28 cellular contexts compared by ENCODE assay signal in genomic region chr17:75806822-75807500, GRCh38. TPM values are rescaled to one million over a fixed set of nuclear protein-coding genes. Genes with fewer than 3 reads are reported as not detected.
A peak's percentile ranks its signal among the peaks of the same experiment; 100 is the strongest.
DNase-seq lines count a peak whose midpoint lies in the region; ATAC-seq, FAIRE-seq and TF ChIP-seq lines count a peak whose summit lies in the region.
"Had no signal": no experiment of that assay in that cellular context is flagged by ENCODE, and none has a peak within 500 bp of the region (broad histone marks: within the 10 kb centered on the region; RNA-seq: fewer than 3 reads in every experiment).

No MANE protein-coding gene starts in this region.

- no peak for TF ChIP-seq EP300 in H1 (IDR thresholded peaks at IDR 0.05; ENCODE audit: borderline replicate concordance in 1 of 2, low read depth in 2 of 2, low read length in 2 of 2)

- H3K27me3 ChIP-seq in H1 (replicated peaks in 1 of 4; ENCODE audit: control insufficient read depth in 3 of 4, extremely low read depth in 1 of 4, insufficient read depth in 3 of 4, low read length in 3 of 4) (no peaks in the 10 kb centered on the region), left ventricle myocardium inferior (ENCODE audit: low read depth) (no peaks in the 10 kb centered on the region), trophoblast cell (ENCODE audit: insufficient read depth, low read length) (no peaks in the 10 kb centered on the region)
- H3K27me3 ChIP-seq in CD4-positive, alpha-beta memory T cell (ENCODE audit: insufficient read depth, low read length), result no peaks in the 10 kb centered on the region
- H3K27me3 ChIP-seq: stomach, thyroid gland had no signal

- H3K27ac ChIP-seq in H1 (ENCODE audit: low read depth, low read length) (no peak overlapping the region), left ventricle myocardium inferior (replicated peaks) (peak overlapping the region; percentile 90), trophoblast cell (ENCODE audit: low read depth, low read length) (peak overlapping the region; percentile 16)
- no peak overlapping the region for H3K27ac ChIP-seq in CD4-positive, alpha-beta memory T cell (ENCODE audit: low read depth, low read length)
- H3K27ac ChIP-seq: thyroid gland had no signal

- H3K79me2 ChIP-seq in H1 (ENCODE audit: control insufficient read depth in 1 of 2, insufficient read depth in 2 of 2, low read length in 2 of 2), result peaks cover 0 to 9% of the 10 kb centered on the region in 2 experiments; a peak in 2 of 4 replicates
- H3K79me2 ChIP-seq in trophoblast cell (ENCODE audit: control insufficient read depth, insufficient read depth, low read length, poor library complexity), result peaks cover 8% of the 10 kb centered on the region

- 0 out of 2 replicates have a peak overlapping the region, but pooled peaks have one; percentile 44 for H2BK5ac ChIP-seq in H1 (ENCODE audit: low read depth, low read length)
- H2BK5ac ChIP-seq in trophoblast cell (ENCODE audit: low read depth, low read length, poor library complexity), result peak overlapping the region; percentile 7

- no peak overlapping the region for H3K4me2 ChIP-seq in H1 (ENCODE audit: insufficient read depth in 1 of 2, low read depth in 2 of 2, low read length in 2 of 2)
- H3K4me2 ChIP-seq in trophoblast cell (ENCODE audit: low read length), result no peak overlapping the region

- H3K4me3 ChIP-seq in H1 (ENCODE audit: extremely low read depth in 1 of 4, insufficient read depth in 2 of 4, low read depth in 3 of 4, low read length in 4 of 4), result no peak overlapping the region
- no peak overlapping the region for H3K4me3 ChIP-seq in left ventricle myocardium inferior
- no peak overlapping the region for H3K4me3 ChIP-seq in trophoblast cell (ENCODE audit: low read depth, low read length)
- H3K4me3 ChIP-seq in CD4-positive, alpha-beta memory T cell (ENCODE audit: low read length in 2 of 2), result no peak overlapping the region
- H3K4me3 ChIP-seq: GM12878, skin epidermis, stomach, thyroid gland had no signal

- H3K36me3 ChIP-seq in H1 (ENCODE audit: control insufficient read depth in 2 of 4, insufficient read depth in 4 of 4, low read length in 3 of 4) (peaks cover 0 to 10% (median 6%) of the 10 kb centered on the region in 4 experiments; a peak in 5 of 8 replicates), left ventricle myocardium inferior (peaks cover 21% of the 10 kb centered on the region), trophoblast cell (ENCODE audit: control insufficient read depth in 1 of 2, insufficient read depth in 2 of 2, low read length in 2 of 2) (peaks cover 19 to 25% of the 10 kb centered on the region in 2 experiments)
- peaks cover 21% of the 10 kb centered on the region for H3K36me3 ChIP-seq in CD4-positive, alpha-beta memory T cell (ENCODE audit: insufficient read depth, low read length)

- POLR2A ChIA-PET in H1 (lab: Charles Lee; ENCODE audit: partially characterized antibody), result interaction anchor here (0.9 to 4.2 kb wide), 11 partner anchors 9 to 154 kb away, joined by 3 to 18 read pairs (median 5); partner anchors contain the start of genes UNC13D and UNK
- POLR2A ChIA-PET in CD4-positive, alpha-beta memory T cell (lab: Charles Lee; ENCODE audit: partially characterized antibody), result no interaction called here

- no peak overlapping the region for H3K18ac ChIP-seq in H1 (ENCODE audit: extremely low read depth, low read length)
- no peak overlapping the region for H3K18ac ChIP-seq in trophoblast cell (ENCODE audit: low read length)

- no peaks in the 10 kb centered on the region for H3K23me2 ChIP-seq in H1 (ENCODE audit: low read depth, low read length)

- H3K14ac ChIP-seq in H1 (ENCODE audit: insufficient read length) (no peak overlapping the region), trophoblast cell (ENCODE audit: low read length) (no peak overlapping the region)

- no peak overlapping the region for H4K12ac ChIP-seq in trophoblast cell (ENCODE audit: low read depth, low read length)

- no peaks in the 10 kb centered on the region for H3K9me3 Mint-ChIP-seq in CD4-positive, alpha-beta memory T cell
- H3K9me3 Mint-ChIP-seq: activated CD4-positive, alpha-beta T cell treated with anti-CD3 and anti-CD28 coated beads, Interleukin-2, amount 10 ng/mL, durations not matched to agents 7 days and 5 days; activated naive CD8-positive, alpha-beta T cell treated with anti-CD3 and anti-CD28 coated beads, Interleukin-2, amount 10 ng/mL, durations not matched to agents 7 days and 5 days; activated T-cell treated with anti-CD3 and anti-CD28 coated beads, Interleukin-2, amount 50 U/mL, for 4 hours; CD4-positive, alpha-beta T cell; effector memory CD8-positive, alpha-beta T cell; natural killer cell treated with Interleukin-12 subunit alpha and Interleukin-12 subunit beta and Interleukin-15 and Interleukin-18, amount 100 ng/mL, for 72 hours; T-cell; WTC11 had no signal

- H3K4me3 Mint-ChIP-seq in CD4-positive, alpha-beta memory T cell, result no peak overlapping the region
- H3K4me3 Mint-ChIP-seq: activated CD4-positive, alpha-beta T cell treated with anti-CD3 and anti-CD28 coated beads, Interleukin-2, amount 10 ng/mL, durations not matched to agents 7 days and 5 days; activated naive CD8-positive, alpha-beta T cell treated with anti-CD3 and anti-CD28 coated beads, Interleukin-2, amount 10 ng/mL, durations not matched to agents 7 days and 5 days; activated T-cell treated with anti-CD3 and anti-CD28 coated beads, Interleukin-2, amount 50 U/mL, for 4 hours; CD4-positive, alpha-beta T cell; effector memory CD8-positive, alpha-beta T cell; natural killer cell treated with Interleukin-12 subunit alpha and Interleukin-12 subunit beta and Interleukin-15 and Interleukin-18, amount 100 ng/mL, for 72 hours; T-cell; WTC11 had no signal

- peaks cover 0 to 15% of the 10 kb centered on the region in 2 donors for H3K36me3 Mint-ChIP-seq in CD4-positive, alpha-beta memory T cell
- H3K36me3 Mint-ChIP-seq: natural killer cell treated with Interleukin-12 subunit alpha and Interleukin-12 subunit beta and Interleukin-15 and Interleukin-18, amount 100 ng/mL, for 72 hours had no signal

- H3K4ac ChIP-seq in H1 (replicated peaks; ENCODE audit: insufficient read length, low read depth, low read length), result no peak overlapping the region
- peak overlapping the region; percentile 29 for H3K4ac ChIP-seq in trophoblast cell (ENCODE audit: low read depth, low read length)

- H3K9me3 ChIP-seq in H1 (ENCODE audit: insufficient read depth in 2 of 2, low read depth in 1 of 2, low read length in 1 of 2) (no peaks in the 10 kb centered on the region), left ventricle myocardium inferior (replicated peaks) (no peaks in the 10 kb centered on the region), trophoblast cell (ENCODE audit: insufficient read depth, low read depth, low read length) (no peaks in the 10 kb centered on the region)
- no peaks in the 10 kb centered on the region for H3K9me3 ChIP-seq in CD4-positive, alpha-beta memory T cell (ENCODE audit: control insufficient read depth in 1 of 2, low read length in 2 of 2)
- H3K9me3 ChIP-seq: stomach, thyroid gland had no signal

- 91% methylated on average over 4 of the region's 4 CpGs; no CpG with 5 or more reads in 1 of the 2 experiments for WGBS in H1 (ENCODE audit: extremely low coverage in 1 of 2, insufficient coverage in 1 of 2, insufficient read length in 1 of 2, insufficient replicate concordance in 2 of 2, low coverage in 1 of 2, low lambda C conversion rate in 2 of 2, missing lambda C conversion rate in 1 of 2), 2 experiments
- WGBS in trophoblast cell (ENCODE audit: extremely low coverage, insufficient coverage, insufficient read length), result no CpG with 5 or more reads among the region's 4 CpGs

- H3K4me1 ChIP-seq in H1 (replicated peaks in 1 of 4; ENCODE audit: control insufficient read depth in 3 of 4, insufficient read depth in 4 of 4, low read length in 3 of 4) (no peaks in the 10 kb centered on the region), left ventricle myocardium inferior (peaks cover 49% of the 10 kb centered on the region), trophoblast cell (ENCODE audit: control insufficient read depth in 1 of 2, insufficient read depth in 2 of 2, low read length in 2 of 2) (peaks cover 18 to 19% of the 10 kb centered on the region in 2 experiments)
- H3K4me1 ChIP-seq in CD4-positive, alpha-beta memory T cell (ENCODE audit: insufficient read depth, low read length), result no peaks in the 10 kb centered on the region

- no peak for TF ChIP-seq RAD21 in H1 (IDR thresholded peaks at IDR 0.05 in 1 of 2, conservative IDR thresholded peaks at IDR 0.05 in 1 of 2; ENCODE audit: low read depth in 2 of 2, low read length in 2 of 2)

- H3K9ac ChIP-seq in H1 (replicated peaks in 1 of 4; ENCODE audit: extremely low read depth in 1 of 4, low read depth in 3 of 4, low read length in 3 of 4), result no peak overlapping the region
- peak overlapping the region; percentile 31 for H3K9ac ChIP-seq in trophoblast cell (ENCODE audit: low read length)

- TF ChIP-seq CTCF in H1 (IDR thresholded peaks at IDR 0.05; ENCODE audit: control extremely low read depth in 1 of 3, insufficient read depth in 1 of 3, low read depth in 1 of 3, low read length in 3 of 3) (no peak), left ventricle myocardium inferior (IDR thresholded peaks at IDR 0.05; ENCODE audit: borderline replicate concordance) (no peak)

- H3K56ac ChIP-seq in H1 (replicated peaks; ENCODE audit: insufficient read length, low read depth, low read length), result no peak overlapping the region

- H4K5ac ChIP-seq in H1 (ENCODE audit: insufficient read length, low read depth, low read length), result no peak overlapping the region

- H3K79me1 ChIP-seq in H1 (ENCODE audit: low read depth, low read length) (peaks cover 4% of the 10 kb centered on the region; the same call in 1 of the 2 replicates), trophoblast cell (ENCODE audit: low read length) (peaks cover 12% of the 10 kb centered on the region)

- intact Hi-C loops in left ventricle myocardium inferior (cut with micrococcal nuclease), result no loop called here
- intact Hi-C loops in CD4-positive, alpha-beta memory T cell (cut with micrococcal nuclease), result no loop called here
- intact Hi-C loops in head of caudate nucleus (cut with DNase I), result no loop called here

- H4K8ac ChIP-seq in H1 (ENCODE audit: extremely low read depth, insufficient read depth, low read length) (peak overlapping the region; percentile 14; the same call in 1 of the 2 replicates), trophoblast cell (ENCODE audit: low read depth, low read length) (no peak overlapping the region)

- peaks cover 2 to 14% (median 5%) of the 10 kb centered on the region in 4 donors for H3K4me1 Mint-ChIP-seq in CD4-positive, alpha-beta memory T cell
- H3K4me1 Mint-ChIP-seq: WTC11 had no signal

- no peak overlapping the region for H2AFZ ChIP-seq in H1 (ENCODE audit: low read length)
- no peak overlapping the region for H2AFZ ChIP-seq in trophoblast cell (ENCODE audit: insufficient read depth, low read length, poor library complexity)

- H2AK5ac ChIP-seq in H1 (ENCODE audit: low read depth, low read length) (no peak overlapping the region), trophoblast cell (ENCODE audit: low read length) (no peak overlapping the region)

- no peak for TF ChIP-seq POLR2A in H1 (IDR thresholded peaks at IDR 0.05; ENCODE audit: control extremely low read depth in 1 of 2, low read depth in 2 of 2, low read length in 2 of 2)

- H2BK15ac ChIP-seq in H1 (ENCODE audit: low read length), result no peak overlapping the region; the same call in 1 of the 2 replicates

- no peaks in the 10 kb centered on the region for H3K27me3 Mint-ChIP-seq in CD4-positive, alpha-beta memory T cell
- H3K27me3 Mint-ChIP-seq: activated CD4-positive, alpha-beta T cell treated with anti-CD3 and anti-CD28 coated beads, Interleukin-2, amount 10 ng/mL, durations not matched to agents 7 days and 5 days; activated naive CD8-positive, alpha-beta T cell treated with anti-CD3 and anti-CD28 coated beads, Interleukin-2, amount 10 ng/mL, durations not matched to agents 7 days and 5 days; CD4-positive, alpha-beta T cell; effector memory CD8-positive, alpha-beta T cell; natural killer cell treated with Interleukin-12 subunit alpha and Interleukin-12 subunit beta and Interleukin-15 and Interleukin-18, amount 100 ng/mL, for 72 hours; T-cell had no signal

- no peak for FAIRE-seq in H1 (lab: Jason Lieb, UNC)
- FAIRE-seq: GM12878 had no signal

- H3K27ac Mint-ChIP-seq in CD4-positive, alpha-beta memory T cell, result peak overlapping the region in 1 of 7 donors; percentile 18
- H3K27ac Mint-ChIP-seq: activated CD4-positive, alpha-beta T cell treated with anti-CD3 and anti-CD28 coated beads, Interleukin-2, amount 10 ng/mL, durations not matched to agents 7 days and 5 days; activated naive CD8-positive, alpha-beta T cell treated with anti-CD3 and anti-CD28 coated beads, Interleukin-2, amount 10 ng/mL, durations not matched to agents 7 days and 5 days; CD4-positive, alpha-beta T cell; T-cell; WTC11 had no signal

- CTCF ChIA-PET in H1 (lab: Charles Lee; ENCODE audit: partially characterized antibody), result interaction anchor here (0.6 to 4.2 kb wide), 8 partner anchors 12 to 743 kb away, joined by 3 to 31 read pairs (median 4); no protein-coding TSS in a partner anchor
- CTCF ChIA-PET in CD4-positive, alpha-beta memory T cell (lab: Charles Lee; ENCODE audit: partially characterized antibody), result interaction anchor here (0.6 kb wide), 1 partner anchor 378 kb away, joined by 3 read pairs; no protein-coding TSS in a partner anchor

- H3K23ac ChIP-seq in H1 (ENCODE audit: insufficient read length) (no peak overlapping the region), trophoblast cell (ENCODE audit: low read length) (no peak overlapping the region)

- H4K91ac ChIP-seq in H1 (replicated peaks; ENCODE audit: insufficient read length, low read length) (no peak overlapping the region), trophoblast cell (ENCODE audit: low read depth, low read length) (no peak overlapping the region)

- H2BK12ac ChIP-seq in H1 (ENCODE audit: low read depth, low read length), result no peak overlapping the region
- no peak overlapping the region for H2BK12ac ChIP-seq in trophoblast cell (ENCODE audit: low read length)

- no peak for ATAC-seq in GM21515 (IDR thresholded peaks at IDR 0.05; ENCODE audit: unreplicated experiment)
- ATAC-seq: activated T-cell treated with anti-CD3 and anti-CD28 coated beads, Interleukin-2, amount 50 U/mL, for 4 hours; effector memory CD8-positive, alpha-beta T cell; GM12878; natural killer cell treated with Interleukin-12 subunit alpha and Interleukin-12 subunit beta and Interleukin-15 and Interleukin-18, amount 100 ng/mL, for 72 hours; T-cell; WTC11 had no signal

- H2BK20ac ChIP-seq in H1 (ENCODE audit: low read length), result no peak overlapping the region

- peaks cover 0 to 6% of the 10 kb centered on the region in 2 experiments for H4K20me1 ChIP-seq in H1 (replicated peaks in 1 of 2; ENCODE audit: control insufficient read depth in 1 of 2, insufficient read depth in 2 of 2, low read length in 2 of 2)

- peak; percentile 18 for DNase-seq in ELF-1 (ENCODE audit: low read depth, low spot score)
- no peak for DNase-seq in H1 (ENCODE audit: low read depth in 1 of 2, low spot score in 2 of 2)
- DNase-seq in left ventricle myocardium inferior, result peak; percentile 57
- DNase-seq in trophoblast cell, result peak; percentile 77 to 78
- DNase-seq in NCI-H2227 (lab: John Stamatoyannopoulos, UW; ENCODE audit: unreplicated experiment), result no peak
- DNase-seq in CD4-positive, alpha-beta memory T cell, result no peak
- no peak for DNase-seq in head of caudate nucleus
- DNase-seq: activated CD4-positive, alpha-beta T cell treated with anti-CD3 and anti-CD28 coated beads, Interleukin-2, amount 10 ng/mL, durations not matched to agents 7 days and 5 days; activated gamma-delta T cell treated with Interleukin-2 at 50 U/mL for 16 hours; activated naive CD8-positive, alpha-beta T cell treated with anti-CD3 and anti-CD28 coated beads, Interleukin-2, amount 10 ng/mL, durations not matched to agents 7 days and 5 days; activated T-cell treated with anti-CD3 and anti-CD28 coated beads, Interleukin-2, amount 50 U/mL, for 4 hours; CD4-positive, alpha-beta T cell; cortex of kidney; DMS 273 treated with DMSO at 0.1 percent for 48 hours; effector memory CD8-positive, alpha-beta T cell; erythroblast; HCEC 1CT; NCI-H146; NCI-H2107; stimulated activated CD8-positive, alpha-beta memory T cell treated with anti-CD3 and anti-CD28 coated beads, Interleukin-4, amount 100 ng/mL, for 48 hours; stomach; thyroid gland had no signal

- no peak overlapping the region for H2BK120ac ChIP-seq in H1 (replicated peaks; ENCODE audit: low read depth, low read length)
- H2BK120ac ChIP-seq in trophoblast cell (ENCODE audit: insufficient read depth, low read length, poor library complexity), result no peak overlapping the region

RNA-seq across cellular contexts. Expression of gene UNK, which starts 22.4 kb away (rescaled TPM):
- 33.0 and 33.3 TPM in 2 replicates for total RNA-seq in H1 (2021; fragmentation: NEBNext Ultra II Directional; extraction: Animal tissue kit (Norgen Biotek cat#: 25700))
- 24.2 and 28.9 TPM in 2 replicates for polyA plus RNA-seq in H1 (2011; rRNA removed)
- 25.1 TPM for polyA plus RNA-seq in H1 (2011; cell fraction: cytosol; rRNA removed)
- polyA plus RNA-seq in H1 (2011; cell fraction: nucleus; rRNA removed), result 45.5 TPM
- 22.6 to 27.0 TPM (median 24.8 TPM) in 4 replicates for polyA plus RNA-seq in H1 (2012, experiment 1 of 2)
- 14.6 TPM for polyA plus RNA-seq in H1 (2012, experiment 2 of 2)
- polyA plus RNA-seq in H1 (2013, experiment 1 of 2), result 19.3 TPM
- polyA plus RNA-seq in H1 (2013, experiment 2 of 2), result 19.1 TPM
- polyA minus RNA-seq in H1 (2011; rRNA and poly(A)+ RNA removed), result 52.1 and 62.7 TPM in 2 replicates
- polyA minus RNA-seq in H1 (2011; cell fraction: cytosol; rRNA and poly(A)+ RNA removed), result 38.1 TPM
- polyA minus RNA-seq in H1 (2011; cell fraction: nucleus; rRNA and poly(A)+ RNA removed), result 75.4 TPM
- 14.7 TPM for total RNA-seq in left ventricle myocardium inferior
- 20.5 and 22.3 TPM in 2 replicates for polyA plus RNA-seq in trophoblast cell (2013)
- 10 to 100 TPM; 45.8 to 48.1 TPM for total RNA-seq in CD4-positive, alpha-beta memory T cell
- polyA plus RNA-seq in CD4-positive, alpha-beta memory T cell, result 10 to 100 TPM; 22.2 to 22.9 TPM

RNA-seq across cellular contexts. Expression of gene UNC13D, which starts 37.2 kb away (rescaled TPM):
- total RNA-seq in H1 (2021; fragmentation: NEBNext Ultra II Directional; extraction: Animal tissue kit (Norgen Biotek cat#: 25700)), result 7.5 and 8.4 TPM in 2 replicates
- 3.6 and 5.2 TPM in 2 replicates for polyA plus RNA-seq in H1 (2011; rRNA removed)
- 77.7 TPM for polyA plus RNA-seq in H1 (2011; cell fraction: cytosol; rRNA removed)
- polyA plus RNA-seq in H1 (2011; cell fraction: nucleus; rRNA removed), result 15.5 TPM
- 4.1 to 10.3 TPM (median 7.8 TPM) in 4 replicates for polyA plus RNA-seq in H1 (2012, experiment 1 of 2)
- 1.9 TPM for polyA plus RNA-seq in H1 (2012, experiment 2 of 2)
- polyA plus RNA-seq in H1 (2013, experiment 1 of 2), result 3.7 TPM
- 4.2 TPM for polyA plus RNA-seq in H1 (2013, experiment 2 of 2)
- 1.9 and 2.0 TPM in 2 replicates for polyA minus RNA-seq in H1 (2011; rRNA and poly(A)+ RNA removed)
- polyA minus RNA-seq in H1 (2011; cell fraction: cytosol; rRNA and poly(A)+ RNA removed), result 3.7 TPM
- polyA minus RNA-seq in H1 (2011; cell fraction: nucleus; rRNA and poly(A)+ RNA removed), result 3.7 TPM
- total RNA-seq in left ventricle myocardium inferior, result 13.3 TPM
- polyA plus RNA-seq in trophoblast cell (2013), result 4.4 and 4.9 TPM in 2 replicates
- 100 to 1,000 TPM; 161 to 171 TPM for total RNA-seq in CD4-positive, alpha-beta memory T cell
- polyA plus RNA-seq in CD4-positive, alpha-beta memory T cell, result 10 to 100 TPM; 39.6 to 78.9 TPM

RNA-seq across cellular contexts. Expression of gene GALK1, which starts 42.0 kb away (rescaled TPM):
- 31.0 and 34.1 TPM in 2 replicates for total RNA-seq in H1 (2021; fragmentation: NEBNext Ultra II Directional; extraction: Animal tissue kit (Norgen Biotek cat#: 25700))
- polyA plus RNA-seq in H1 (2011; rRNA removed), result 47.9 and 65.5 TPM in 2 replicates
- polyA plus RNA-seq in H1 (2011; cell fraction: cytosol; rRNA removed), result 44.5 TPM
- 55.8 TPM for polyA plus RNA-seq in H1 (2011; cell fraction: nucleus; rRNA removed)
- 16.4 to 35.1 TPM (median 32.3 TPM) in 4 replicates for polyA plus RNA-seq in H1 (2012, experiment 1 of 2)
- polyA plus RNA-seq in H1 (2012, experiment 2 of 2), result 35.2 TPM
- 21.9 TPM for polyA plus RNA-seq in H1 (2013, experiment 1 of 2)
- 20.6 TPM for polyA plus RNA-seq in H1 (2013, experiment 2 of 2)
- 12.2 and 12.8 TPM in 2 replicates for polyA minus RNA-seq in H1 (2011; rRNA and poly(A)+ RNA removed)
- 20.1 TPM for polyA minus RNA-seq in H1 (2011; cell fraction: cytosol; rRNA and poly(A)+ RNA removed)
- polyA minus RNA-seq in H1 (2011; cell fraction: nucleus; rRNA and poly(A)+ RNA removed), result 19.5 TPM
- total RNA-seq in left ventricle myocardium inferior, result 19.1 TPM
- polyA plus RNA-seq in trophoblast cell (2013), result 14.2 TPM in 2 replicates
- total RNA-seq in CD4-positive, alpha-beta memory T cell, result 10 to 100 TPM; 25.7 to 25.9 TPM
- 10 to 100 TPM; 17.5 to 18.1 TPM for polyA plus RNA-seq in CD4-positive, alpha-beta memory T cell

RNA-seq across cellular contexts. Expression of gene WBP2, which starts 48.2 kb away (rescaled TPM):
- total RNA-seq in H1 (2021; fragmentation: NEBNext Ultra II Directional; extraction: Animal tissue kit (Norgen Biotek cat#: 25700)), result 61.8 and 71.2 TPM in 2 replicates
- 48.2 and 72.0 TPM in 2 replicates for polyA plus RNA-seq in H1 (2011; rRNA removed)
- polyA plus RNA-seq in H1 (2011; cell fraction: cytosol; rRNA removed), result 19.9 TPM
- polyA plus RNA-seq in H1 (2011; cell fraction: nucleus; rRNA removed), result 66.9 TPM
- polyA plus RNA-seq in H1 (2012, experiment 1 of 2), result 66.8 to 74.2 TPM (median 69.2 TPM) in 4 replicates
- 67.1 TPM for polyA plus RNA-seq in H1 (2012, experiment 2 of 2)
- polyA plus RNA-seq in H1 (2013, experiment 1 of 2), result 61.6 TPM
- 60.1 TPM for polyA plus RNA-seq in H1 (2013, experiment 2 of 2)
- polyA minus RNA-seq in H1 (2011; rRNA and poly(A)+ RNA removed), result 29.7 and 44.3 TPM in 2 replicates
- 31.1 TPM for polyA minus RNA-seq in H1 (2011; cell fraction: cytosol; rRNA and poly(A)+ RNA removed)
- polyA minus RNA-seq in H1 (2011; cell fraction: nucleus; rRNA and poly(A)+ RNA removed), result 30.8 TPM
- 144 TPM for total RNA-seq in left ventricle myocardium inferior
- polyA plus RNA-seq in trophoblast cell (2013), result 131 and 133 TPM in 2 replicates
- 100 to 1,000 TPM; 159 to 160 TPM for total RNA-seq in CD4-positive, alpha-beta memory T cell
- 100 to 1,000 TPM in 1 of 2 donors, 10 to 100 TPM in 1; 80.3 to 127 TPM for polyA plus RNA-seq in CD4-positive, alpha-beta memory T cell

Comparison
In these comparisons a context has a peak if more than half of its experiments do, and no peak if none do; other contexts are left out.
1. DNase-seq: peak in ELF-1 (single experiment), left ventricle myocardium inferior (single experiment) and trophoblast cell (2 of 2); none in H1 (0 of 2), NCI-H2227 (single experiment), CD4-positive, alpha-beta memory T cell (0 of 5) and head of caudate nucleus (0 of 42).
2. H3K27ac ChIP-seq: peak in left ventricle myocardium inferior (single experiment) and trophoblast cell (single experiment); none in H1 (single experiment) and CD4-positive, alpha-beta memory T cell (single experiment).
3. RNA of gene UNC13D, which starts 37.2 kb away (total RNA-seq): 161 to 171 TPM in CD4-positive, alpha-beta memory T cell; 13.3 TPM in left ventricle myocardium inferior (single experiment) and 7.5 to 8.4 TPM in H1; every median in the first group is over 10 times any median in the second.